ENCODE assay signal across 7 cellular contexts in genomic region chr2:152254486-152254885, GRCh38.
"Had no signal": no experiment of that assay in that cellular context is flagged by ENCODE, and none has a peak within 500 bp of the region (broad histone marks: within the 10 kb centered on the region; RNA-seq: fewer than 3 reads in every experiment).

No MANE protein-coding gene starts in this region.

- DNase-seq: GDM1, GF-D8 had no signal

- H3K4me3 ChIP-seq: GM12878 had no signal

- FAIRE-seq: G401.6, GM12878, GM12891, GM18507, GM19239 had no signal

- ATAC-seq: GM12878 had no signal
